Comparison of ENCODE assay signal across 17 cellular contexts in genomic region chr22:20158366-20159036, GRCh38. TPM values are rescaled to one million over a fixed set of nuclear protein-coding genes. Genes with fewer than 3 reads are reported as not detected.
DNase-seq lines count a peak whose midpoint lies in the region; TF ChIP-seq lines count a peak whose summit lies in the region.
"Had no signal": no experiment of that assay in that cellular context is flagged by ENCODE, and none has a peak within 500 bp of the region (broad histone marks: within the 10 kb centered on the region; RNA-seq: fewer than 3 reads in every experiment).

No MANE protein-coding gene starts in this region.

- WGBS in endodermal cell (ENCODE audit: insufficient coverage in 1 of 2, insufficient read length in 1 of 2), 2 experiments: 83 to 87% methylated on average over 8 to 14 of the region's 15 CpGs

- H3K27ac ChIP-seq in HL-60 (replicated peaks) (peak overlapping the region; percentile 24), endodermal cell (ENCODE audit: low read depth, low read length) (no peak overlapping the region)

- H3K9me3 Mint-ChIP-seq in endodermal cell (no peaks in the 10 kb centered on the region), nephron progenitor cell (no peaks in the 10 kb centered on the region)
- H3K9me3 Mint-ChIP-seq: CD4-positive, CD25-positive, alpha-beta regulatory T cell; IgD-negative memory B cell had no signal

- no peak for TF ChIP-seq CTCF in HL-60 (IDR thresholded peaks at IDR 0.05; ENCODE audit: insufficient read depth, low read length)
- no peak for TF ChIP-seq CTCF in endodermal cell (conservative IDR thresholded peaks at IDR 0.05)
- TF ChIP-seq CTCF in nephron progenitor cell (IDR thresholded peaks at IDR 0.05): no peak

- H3K27me3 Mint-ChIP-seq in endodermal cell (ENCODE audit: insufficient read depth) (no peaks in the 10 kb centered on the region), nephron progenitor cell (ENCODE audit: low read depth, poor library complexity) (peaks cover 21% of the 10 kb centered on the region)

- H3K27me3 ChIP-seq in HL-60 (ENCODE audit: insufficient read depth, poor library complexity, severe bottlenecking): peaks cover 7% of the 10 kb centered on the region
- H3K27me3 ChIP-seq in NT2/D1 (ENCODE audit: insufficient read depth, insufficient read length): no peaks in the 10 kb centered on the region
- H3K27me3 ChIP-seq in endodermal cell (ENCODE audit: control insufficient read depth, insufficient read depth, low read length, poor library complexity, severe bottlenecking): no peaks in the 10 kb centered on the region

- H3K36me3 Mint-ChIP-seq in endodermal cell (ENCODE audit: low read depth) (no peaks in the 10 kb centered on the region), nephron progenitor cell (ENCODE audit: low read depth) (no peaks in the 10 kb centered on the region)
- H3K36me3 Mint-ChIP-seq: CD4-positive, CD25-positive, alpha-beta regulatory T cell; IgD-negative memory B cell had no signal

- no peak overlapping the region for H3K4me3 Mint-ChIP-seq in endodermal cell
- no peak overlapping the region for H3K4me3 Mint-ChIP-seq in nephron progenitor cell
- H3K4me3 Mint-ChIP-seq: H9, IgD-negative memory B cell had no signal

- H3K9ac ChIP-seq in NT2/D1 (ENCODE audit: insufficient read length, low read depth) (peak overlapping the region; percentile 2), endodermal cell (ENCODE audit: extremely low read depth, low read length, poor library complexity, severe bottlenecking) (no peak overlapping the region)

- H3K9me3 ChIP-seq in NT2/D1 (ENCODE audit: insufficient read depth, low read length): no peaks in the 10 kb centered on the region
- no peaks in the 10 kb centered on the region for H3K9me3 ChIP-seq in endodermal cell (ENCODE audit: control insufficient read depth, low read length)

- peaks cover 9% of the 10 kb centered on the region for H3K4me1 ChIP-seq in NT2/D1 (ENCODE audit: insufficient read depth, insufficient read length)
- no peaks in the 10 kb centered on the region for H3K4me1 ChIP-seq in endodermal cell (ENCODE audit: control insufficient read depth, insufficient read depth, low read length)

- DNase-seq in HL-60 (ENCODE audit: low read depth in 1 of 2, low spot score in 1 of 2) (no peak), NT2/D1 (ENCODE audit: low read depth, low spot score) (no peak), endodermal cell (no peak), nephron progenitor cell (no peak), SKM-1 (lab: John Stamatoyannopoulos, UW; ENCODE audit: unreplicated experiment) (no peak), NCI-H1930 (lab: John Stamatoyannopoulos, UW) (no peak), AML-193 (lab: John Stamatoyannopoulos, UW) (no peak)
- DNase-seq: ACHN; Calu3; CD4-positive, CD25-positive, alpha-beta regulatory T cell; DMS79 treated with DMSO at 0.1 percent for 48 hours; GF-D8; GOT3; KG1 had no signal

- H3K36me3 ChIP-seq in NT2/D1 (ENCODE audit: insufficient read depth, insufficient read length, low read length) (no peaks in the 10 kb centered on the region), endodermal cell (ENCODE audit: control insufficient read depth, insufficient read depth, low read length) (no peaks in the 10 kb centered on the region)

- H3K27ac Mint-ChIP-seq in endodermal cell (peak overlapping the region; percentile 52), nephron progenitor cell (no peak overlapping the region)
- H3K27ac Mint-ChIP-seq: IgD-negative memory B cell had no signal

- peaks cover 2% of the 10 kb centered on the region for H3K4me1 Mint-ChIP-seq in endodermal cell
- peaks cover 20% of the 10 kb centered on the region for H3K4me1 Mint-ChIP-seq in nephron progenitor cell

- H3K4me3 ChIP-seq in HL-60 (replicated peaks; ENCODE audit: insufficient read depth, low read length) (no peak overlapping the region), NT2/D1 (ENCODE audit: insufficient read length, low read depth) (no peak overlapping the region), endodermal cell (ENCODE audit: low read length) (no peak overlapping the region)

RNA-seq across cellular contexts. Expression of gene CCDC188, which starts 7.6 kb away (rescaled TPM):
- not detected for total RNA-seq in endodermal cell
- 2.2 TPM for polyA plus RNA-seq in endodermal cell (2013, experiment 1 of 2)
- polyA plus RNA-seq in endodermal cell (2013, experiment 2 of 2): 0.87 TPM
- total RNA-seq: Calu3, H9, HepG2 had no signal
- polyA plus RNA-seq: CD4-positive, CD25-positive, alpha-beta regulatory T cell; HepG2; IgD-negative memory B cell had no signal

RNA-seq across cellular contexts. Expression of gene ZDHHC8, which starts 26.9 kb away (rescaled TPM):
- total RNA-seq in endodermal cell: 10 to 100 TPM; 82.2 to 82.3 TPM
- polyA plus RNA-seq in endodermal cell (2013, experiment 1 of 2): 70.4 TPM
- polyA plus RNA-seq in endodermal cell (2013, experiment 2 of 2): 56.8 TPM

RNA-seq across cellular contexts. Expression of gene TRMT2A, which starts 41.5 kb away (rescaled TPM):
- total RNA-seq in endodermal cell: 10 to 100 TPM; 45.6 to 55.2 TPM
- polyA plus RNA-seq in endodermal cell (2013, experiment 1 of 2): 44.3 TPM
- 33.8 TPM for polyA plus RNA-seq in endodermal cell (2013, experiment 2 of 2)

RNA-seq across cellular contexts. Expression of gene RANBP1, which starts 42.6 kb away (rescaled TPM):
- total RNA-seq in endodermal cell: 100 to 1,000 TPM; 320 to 415 TPM
- 514 TPM for polyA plus RNA-seq in endodermal cell (2013, experiment 1 of 2)
- 506 TPM for polyA plus RNA-seq in endodermal cell (2013, experiment 2 of 2)
